In genomic region chr3:189942948-189943347, GRCh38 we compare ENCODE assay signal across 22 cellular contexts.
"Had no signal": no experiment of that assay in that cellular context is flagged by ENCODE, and none has a peak within 500 bp of the region (broad histone marks: within the 10 kb centered on the region; RNA-seq: fewer than 3 reads in every experiment).

No MANE protein-coding gene starts in this region.

- H3K4me3 ChIP-seq: coronary artery, lower lobe of right lung, sigmoid colon, thyroid gland, uterus had no signal

- H3K27me3 ChIP-seq: brain microvascular endothelial cell, sigmoid colon, thyroid gland, uterus had no signal

- H3K9ac ChIP-seq: parathyroid adenoma had no signal

- H3K4me1 Mint-ChIP-seq: activated naive CD4-positive, alpha-beta T cell treated with anti-CD3 and anti-CD28 coated beads, Interleukin-2, amount 10 ng/mL, durations not matched to agents 7 days and 5 days; central memory CD8-positive, alpha-beta T cell; stimulated activated naive B cell treated with anti-CD40 and anti-IgM and Interleukin-4, amounts not matched to agents 10 μg/mL and 1 μg/mL and 100 μg/mL, for 72 hours had no signal

- FAIRE-seq: islet of Langerhans had no signal

- H3K27me3 Mint-ChIP-seq: activated CD4-positive, alpha-beta T cell treated with anti-CD3 and anti-CD28 coated beads, Interleukin-2, amount 10 ng/mL, durations not matched to agents 7 days and 5 days; activated naive CD4-positive, alpha-beta T cell treated with anti-CD3 and anti-CD28 coated beads, Interleukin-2, amount 10 ng/mL, durations not matched to agents 7 days and 5 days; stimulated activated naive B cell treated with anti-CD40 and anti-IgM and Interleukin-4, amounts not matched to agents 10 μg/mL and 1 μg/mL and 100 μg/mL, for 72 hours; T-cell had no signal

- H3K9me3 ChIP-seq: lower lobe of right lung, sigmoid colon, thyroid gland, uterus had no signal

- DNase-seq: activated CD4-positive, alpha-beta T cell treated with anti-CD3 and anti-CD28 coated beads, Interleukin-2, amount 10 ng/mL, durations not matched to agents 7 days and 5 days; activated CD8-positive, alpha-beta memory T cell treated with anti-CD3 and anti-CD28 coated beads for 24 hours; activated CD8-positive, alpha-beta memory T cell treated with anti-CD3 and anti-CD28 coated beads, Interleukin-2, amount 50 U/mL, for 48 hours; activated effector memory CD4-positive, alpha-beta T cell treated with Interleukin-2 at 50 U/mL for 16 hours; activated naive CD4-positive, alpha-beta T cell treated with anti-CD3 and anti-CD28 coated beads, Interleukin-2, amount 10 ng/mL, durations not matched to agents 7 days and 5 days; activated naive CD8-positive, alpha-beta T cell treated with anti-CD3 and anti-CD28 coated beads, Interleukin-2, amount 50 U/mL, for 24 hours; activated T-cell treated with anti-CD3 and anti-CD28 coated beads, Interleukin-2, amount 50 U/mL, for 48 hours; anterior cingulate cortex; brain microvascular endothelial cell; hippocampal formation; lower lobe of right lung; sigmoid colon; stimulated activated naive B cell treated with anti-CD40 and anti-IgM and Interleukin-4, amounts not matched to agents 10 μg/mL and 1 μg/mL and 100 μg/mL, for 72 hours; T-cell; T-helper 9 cell; thyroid gland; uterus had no signal

- H2AFZ ChIP-seq: parathyroid adenoma had no signal

- H3K79me2 ChIP-seq: parathyroid adenoma had no signal

- H3K4me3 Mint-ChIP-seq: activated CD4-positive, alpha-beta T cell treated with anti-CD3 and anti-CD28 coated beads, Interleukin-2, amount 10 ng/mL, durations not matched to agents 7 days and 5 days; activated naive CD4-positive, alpha-beta T cell treated with anti-CD3 and anti-CD28 coated beads, Interleukin-2, amount 10 ng/mL, durations not matched to agents 7 days and 5 days; activated naive CD8-positive, alpha-beta T cell treated with anti-CD3 and anti-CD28 coated beads, Interleukin-2, amount 50 U/mL, for 24 hours; central memory CD8-positive, alpha-beta T cell; nephron; stimulated activated naive B cell treated with anti-CD40 and anti-IgM and Interleukin-4, amounts not matched to agents 10 μg/mL and 1 μg/mL and 100 μg/mL, for 72 hours; T-cell had no signal

- ATAC-seq: activated naive CD8-positive, alpha-beta T cell treated with anti-CD3 and anti-CD28 coated beads, Interleukin-2, amount 50 U/mL, for 24 hours; lower lobe of right lung; stimulated activated naive B cell treated with anti-CD40 and anti-IgM and Interleukin-4, amounts not matched to agents 10 μg/mL and 1 μg/mL and 100 μg/mL, for 72 hours; T-cell had no signal

- H3K9me3 Mint-ChIP-seq: activated CD4-positive, alpha-beta T cell treated with anti-CD3 and anti-CD28 coated beads, Interleukin-2, amount 10 ng/mL, durations not matched to agents 7 days and 5 days; activated naive CD4-positive, alpha-beta T cell treated with anti-CD3 and anti-CD28 coated beads, Interleukin-2, amount 10 ng/mL, durations not matched to agents 7 days and 5 days; activated naive CD8-positive, alpha-beta T cell treated with anti-CD3 and anti-CD28 coated beads, Interleukin-2, amount 50 U/mL, for 24 hours; central memory CD8-positive, alpha-beta T cell; nephron; stimulated activated naive B cell treated with anti-CD40 and anti-IgM and Interleukin-4, amounts not matched to agents 10 μg/mL and 1 μg/mL and 100 μg/mL, for 72 hours; T-cell had no signal

- H3K36me3 ChIP-seq: brain microvascular endothelial cell, lower lobe of right lung, sigmoid colon, thyroid gland, uterus had no signal

- H3K4me1 ChIP-seq: lower lobe of right lung, parathyroid adenoma, sigmoid colon, thyroid gland, uterus had no signal

- H3K36me3 Mint-ChIP-seq: activated naive CD4-positive, alpha-beta T cell treated with anti-CD3 and anti-CD28 coated beads, Interleukin-2, amount 10 ng/mL, durations not matched to agents 7 days and 5 days; stimulated activated naive B cell treated with anti-CD40 and anti-IgM and Interleukin-4, amounts not matched to agents 10 μg/mL and 1 μg/mL and 100 μg/mL, for 72 hours; T-cell had no signal

- H3K27ac Mint-ChIP-seq: activated CD4-positive, alpha-beta T cell treated with anti-CD3 and anti-CD28 coated beads, Interleukin-2, amount 10 ng/mL, durations not matched to agents 7 days and 5 days; activated naive CD4-positive, alpha-beta T cell treated with anti-CD3 and anti-CD28 coated beads, Interleukin-2, amount 10 ng/mL, durations not matched to agents 7 days and 5 days; activated naive CD8-positive, alpha-beta T cell treated with anti-CD3 and anti-CD28 coated beads, Interleukin-2, amount 50 U/mL, for 24 hours; stimulated activated naive B cell treated with anti-CD40 and anti-IgM and Interleukin-4, amounts not matched to agents 10 μg/mL and 1 μg/mL and 100 μg/mL, for 72 hours; T-cell had no signal

- H3K27ac ChIP-seq: brain microvascular endothelial cell, coronary artery, lower lobe of right lung, parathyroid adenoma, sigmoid colon, thyroid gland, uterus had no signal
